ENCODE assay signal across 9 cellular contexts in genomic region chr9:3181049-3181953, GRCh38.
A peak's percentile ranks its signal among the peaks of the same experiment; 100 is the strongest.
DNase-seq lines count a peak whose midpoint lies in the region; ATAC-seq and TF ChIP-seq lines count a peak whose summit lies in the region.
"Had no signal": no experiment of that assay in that cellular context is flagged by ENCODE, and none has a peak within 500 bp of the region (broad histone marks: within the 10 kb centered on the region; RNA-seq: fewer than 3 reads in every experiment).

No MANE protein-coding gene starts in this region.

- ATAC-seq in GM19452 (IDR thresholded peaks at IDR 0.05; ENCODE audit: unreplicated experiment), result peak; percentile 74
- ATAC-seq in HG02884 (IDR thresholded peaks at IDR 0.05; ENCODE audit: unreplicated experiment), result no peak

- H3K4me3 ChIP-seq in BJ (ENCODE audit: low read depth, low read length), result peak overlapping the region; percentile 24

- H3K4me1 Mint-ChIP-seq in endothelial cell (ENCODE audit: unreplicated experiment), result peaks cover 3% of the 10 kb centered on the region
- H3K4me1 Mint-ChIP-seq in nephron progenitor cell, result peaks cover 26% of the 10 kb centered on the region
- H3K4me1 Mint-ChIP-seq: memory B cell had no signal

- no peaks in the 10 kb centered on the region for H3K36me3 ChIP-seq in BJ (ENCODE audit: control insufficient read depth, insufficient read depth, low read length)

- POLR2A ChIA-PET in BJ (lab: Charles Lee), result interaction anchor here (0.5 kb wide), 1 partner anchor 11 kb away, joined by 3 read pairs; no protein-coding TSS in a partner anchor

- H3K36me3 Mint-ChIP-seq in endothelial cell (ENCODE audit: low read depth, unreplicated experiment) (no peaks in the 10 kb centered on the region), nephron progenitor cell (ENCODE audit: low read depth) (no peaks in the 10 kb centered on the region)
- H3K36me3 Mint-ChIP-seq: memory B cell had no signal

- DNase-seq in BJ (ENCODE audit: low read depth), result no peak
- peak; percentile 29 for DNase-seq in MV-4-11 (lab: John Stamatoyannopoulos, UW)
- DNase-seq in endothelial cell (ENCODE audit: low spot score), result peak; percentile 66
- DNase-seq in nephron progenitor cell, result peak; percentile 64
- peak; percentile 49 for DNase-seq in ureter (ENCODE audit: low spot score)

- peak; percentile 25; the same call in 1 of the 2 replicates for TF ChIP-seq CTCF in BJ (IDR thresholded peaks at IDR 0.05; ENCODE audit: insufficient read depth, low read depth, low read length)
- TF ChIP-seq CTCF in VCaP (conservative IDR thresholded peaks at IDR 0.05), result peak; percentile 86
- peak; percentile 5 for TF ChIP-seq CTCF in endothelial cell (IDR thresholded peaks at IDR 0.05; ENCODE audit: unreplicated experiment)
- TF ChIP-seq CTCF in nephron progenitor cell (IDR thresholded peaks at IDR 0.05), result peak; percentile 37

- H3K9me3 Mint-ChIP-seq in endothelial cell (ENCODE audit: unreplicated experiment) (no peaks in the 10 kb centered on the region), nephron progenitor cell (peaks cover 4% of the 10 kb centered on the region)
- H3K9me3 Mint-ChIP-seq: memory B cell had no signal

- H3K4me3 Mint-ChIP-seq in endothelial cell (ENCODE audit: unreplicated experiment) (peak overlapping the region; percentile 75), nephron progenitor cell (peak overlapping the region; percentile 78)
- H3K4me3 Mint-ChIP-seq: memory B cell had no signal

- H3K27me3 Mint-ChIP-seq in endothelial cell (ENCODE audit: unreplicated experiment) (peaks cover 6% of the 10 kb centered on the region), nephron progenitor cell (ENCODE audit: low read depth, poor library complexity) (peaks cover 42% of the 10 kb centered on the region)

- no peak overlapping the region for H3K27ac Mint-ChIP-seq in endothelial cell (ENCODE audit: unreplicated experiment)
- no peak overlapping the region for H3K27ac Mint-ChIP-seq in nephron progenitor cell
- H3K27ac Mint-ChIP-seq: memory B cell had no signal

- peak overlapping the region; percentile 54; the same call in 1 of the 2 replicates for H3K27ac ChIP-seq in VCaP

- CTCF ChIA-PET in BJ (lab: Yijun Ruan, JAX), result interaction anchor here (0.7 to 2.1 kb wide), 7 partner anchors 10 to 322 kb away, joined by 3 to 8 read pairs (median 4); no protein-coding TSS in a partner anchor

- peaks cover 19% of the 10 kb centered on the region for H3K27me3 ChIP-seq in BJ (ENCODE audit: control insufficient read depth, insufficient read depth, low read length)

Comparison
In these comparisons a context has a peak if more than half of its experiments do, and no peak if none do; other contexts are left out.
1. CTCF ChIP-seq: peak in every context shown above with its lines; median percentile 86 in VCaP; 37 in nephron progenitor cell; 25 in BJ; 5 in endothelial cell.